ENCODE assay signal across 11 cellular contexts in genomic region chr2:189954989-189955388, GRCh38.
DNase-seq lines count a peak whose midpoint lies in the region; ATAC-seq, FAIRE-seq and TF ChIP-seq lines count a peak whose summit lies in the region.
"Had no signal": no experiment of that assay in that cellular context is flagged by ENCODE, and none has a peak within 500 bp of the region (broad histone marks: within the 10 kb centered on the region; RNA-seq: fewer than 3 reads in every experiment).

No MANE protein-coding gene starts in this region.

- H3K4me1 ChIP-seq in GM12878 (ENCODE audit: control insufficient read depth, insufficient read depth, low read length) (peaks cover 30% of the 10 kb centered on the region), HAP-1 (no peaks in the 10 kb centered on the region)
- H3K4me1 ChIP-seq: Caco-2 had no signal

- H3K36me3 ChIP-seq in GM12878 (ENCODE audit: control insufficient read depth in 2 of 2, insufficient read depth in 2 of 2, low read length in 1 of 2) (no peaks in the 10 kb centered on the region), HAP-1 (replicated peaks) (no peaks in the 10 kb centered on the region)

- H4K20me1 ChIP-seq in GM12878 (ENCODE audit: control insufficient read depth, insufficient read depth), result no peaks in the 10 kb centered on the region

- peak in 1 of 2 experiments; percentile 34; a peak in 1 of 4 replicates for TF ChIP-seq EP300 in GM12878 (IDR thresholded peaks at IDR 0.05; ENCODE audit: borderline replicate concordance in 1 of 2, control insufficient read depth in 1 of 2, low read depth in 2 of 2, low read length in 2 of 2)

- no TSS peak for BruUV-seq in GM12878 (replicated peaks; lab: Mats Ljungman, UMichigan)

- no peak overlapping the region for H3K9ac ChIP-seq in GM12878 (ENCODE audit: control insufficient read depth, insufficient read depth, low read length)

- CTCF ChIA-PET in GM12878 (lab: Yijun Ruan, JAX), result interaction anchor here (1.5 kb wide), 1 partner anchor 28 kb away, joined by 3 read pairs; no protein-coding TSS in a partner anchor

- FAIRE-seq in GM19239 (lab: Jason Lieb, UNC) (peak; percentile 76), GM12878 (lab: Jason Lieb, UNC) (no peak)

- no peak overlapping the region; the same call in 1 of the 2 replicates for H3K27ac ChIP-seq in GM12878 (ENCODE audit: control insufficient read depth, insufficient read depth)

- no peaks in the 10 kb centered on the region for H3K79me2 ChIP-seq in GM12878 (ENCODE audit: control insufficient read depth, insufficient read depth, low read length)

- H3K27me3 ChIP-seq in GM12878 (replicated peaks in 1 of 2; ENCODE audit: control insufficient read depth in 2 of 2, insufficient read depth in 2 of 2, low read length in 1 of 2), result no peaks in the 10 kb centered on the region
- H3K27me3 ChIP-seq in HAP-1 (ENCODE audit: low read depth), result no peaks in the 10 kb centered on the region; the same call in 1 of the 2 replicates

- SMC1A ChIA-PET in GM12878 (lab: Charles Lee; ENCODE audit: uncharacterized antibody, unreplicated experiment), result no interaction called here

- H3K4me3 ChIP-seq in GM12878 (no peak overlapping the region), HAP-1 (no peak overlapping the region)

- H3K9me3 ChIP-seq in GM12878 (replicated peaks; ENCODE audit: control insufficient read depth, insufficient read depth, low read length), result no peaks in the 10 kb centered on the region; the same call in 1 of the 3 replicates
- no peaks in the 10 kb centered on the region for H3K9me3 ChIP-seq in HAP-1

- RAD21 ChIA-PET in GM12878 (lab: Charles Lee; ENCODE audit: unreplicated experiment), result no interaction called here

- no peak for TF ChIP-seq RAD21 in GM12878 (IDR thresholded peaks at IDR 0.05; ENCODE audit: insufficient read depth, low read depth, low read length)

- intact Hi-C loops in GM12878 (cut with micrococcal nuclease; ENCODE audit: unreplicated experiment), result loop anchor here (5.0 kb wide), 1 partner anchor 293 kb away; the partner anchor contains the start of gene ASNSD1

- in situ Hi-C loops in GM12878 (cut with MboI) (no loop called here), HAP-1 (cut with MboI; ENCODE audit: low sequenced_read_pairs) (no loop called here)

- H3K4me2 ChIP-seq in GM12878 (ENCODE audit: control insufficient read depth, insufficient read depth), result no peak overlapping the region; the same call in 1 of the 2 replicates

- POLR2A ChIA-PET in GM12878 (lab: Charles Lee), result no interaction called here

- H2AFZ ChIP-seq in GM12878 (ENCODE audit: control insufficient read depth, low read depth, low read length), result peak overlapping the region; percentile 48; the same call in 1 of the 2 replicates

- no peak for TF ChIP-seq POLR2A in GM12878 (IDR thresholded peaks at IDR 0.05; ENCODE audit: low read depth, low read length)

- ATAC-seq in HG02610 (IDR thresholded peaks at IDR 0.05; ENCODE audit: unreplicated experiment) (peak; percentile 40), HG03520 (IDR thresholded peaks at IDR 0.05; ENCODE audit: unreplicated experiment) (peak; percentile 45), GM12878 (peak; percentile 46), HG03039 (IDR thresholded peaks at IDR 0.05; ENCODE audit: unreplicated experiment) (no peak)
- ATAC-seq: esophagus mucosa had no signal

- WGBS in GM12878 (ENCODE audit: insufficient coverage, insufficient replicate concordance, low lambda C conversion rate, missing lambda C conversion rate), result 3% methylated on average over 3 of the region's 3 CpGs

- no peak for DNase-seq in GM19239 (ENCODE audit: insufficient read length, low spot score)
- no peak for DNase-seq in GM12878 (ENCODE audit: low read depth, low spot score)
- no peak for DNase-seq in DMS79 treated with DMSO at 0.1 percent for 48 hours (lab: John Stamatoyannopoulos, UW)
- no peak for DNase-seq in SIG-M5 (lab: John Stamatoyannopoulos, UW)
- DNase-seq in HAP-1 (ENCODE audit: low spot score in 2 of 2), result no peak
- DNase-seq: activated T-cell treated with anti-CD3 and anti-CD28 coated beads, Interleukin-2, amount 50 U/mL, for 1 hour; Caco-2 had no signal

- no peak for TF ChIP-seq CTCF in GM12878 (IDR thresholded peaks at IDR 0.05 in 2 of 3, conservative IDR thresholded peaks at IDR 0.05 in 1 of 3; ENCODE audit: control insufficient read depth in 2 of 3, extremely low read depth in 1 of 3, insufficient read depth in 1 of 3, low read depth in 3 of 3, low read length in 3 of 3)

TF ChIP-seq in GM12878, 131 proteins besides CTCF, POLR2A, EP300 and RAD21:
- TF ChIP-seq ATF7 (IDR thresholded peaks at IDR 0.05; ENCODE audit: low read depth) (no peak), SMARCA5 (IDR thresholded peaks at IDR 0.05) (no peak), PML (IDR thresholded peaks at IDR 0.05; ENCODE audit: low read length) (no peak), ASH2L (IDR thresholded peaks at IDR 0.05; ENCODE audit: borderline replicate concordance, low read depth) (no peak), NR2C1 (IDR thresholded peaks at IDR 0.05) (0 out of 2 replicates have a peak, but pooled peaks have one; percentile 36), SMAD5 (IDR thresholded peaks at IDR 0.05; ENCODE audit: low read depth) (no peak), NFXL1 (IDR thresholded peaks at IDR 0.05; ENCODE audit: borderline replicate concordance) (no peak), GABPA (IDR thresholded peaks at IDR 0.05; ENCODE audit: low read depth) (peak; percentile 45; the same call in 1 of the 2 replicates), RUNX3 (IDR thresholded peaks at IDR 0.05; ENCODE audit: low read length) (peak; percentile 67), MEF2A (IDR thresholded peaks at IDR 0.05; ENCODE audit: insufficient read depth, low read depth, low read length) (no peak), JUNB (IDR thresholded peaks at IDR 0.05) (peak; percentile 27; the same call in 1 of the 2 replicates), KLF5 (IDR thresholded peaks at IDR 0.05; ENCODE audit: partially characterized antibody) (no peak)
